Comparison of ENCODE assay signal across 10 cellular contexts in genomic region chr3:38627956-38628355, GRCh38. TPM values are rescaled to one million over a fixed set of nuclear protein-coding genes. Genes with fewer than 3 reads are reported as not detected.
DNase-seq lines count a peak whose midpoint lies in the region; TF ChIP-seq lines count a peak whose summit lies in the region.
"Had no signal": no experiment of that assay in that cellular context is flagged by ENCODE, and none has a peak within 500 bp of the region (broad histone marks: within the 10 kb centered on the region; RNA-seq: fewer than 3 reads in every experiment).

No MANE protein-coding gene starts in this region.

- in situ Hi-C loops in HAP-1 (cut with MboI; ENCODE audit: low sequenced_read_pairs): no loop called here

- H3K9me3 ChIP-seq in HAP-1: no peaks in the 10 kb centered on the region
- H3K9me3 ChIP-seq: gastroesophageal sphincter had no signal

- intact Hi-C loops in dorsolateral prefrontal cortex (cut with DNase I): no loop called here

- peak; percentile 28 for TF ChIP-seq CTCF in VCaP (conservative IDR thresholded peaks at IDR 0.05)
- TF ChIP-seq CTCF in dorsolateral prefrontal cortex (IDR thresholded peaks at IDR 0.05 in 54 of 56, conservative IDR thresholded peaks at IDR 0.05 in 2 of 56; ENCODE audit: low read depth in 1 of 56, partially characterized antibody in 56 of 56): no peak

- no peak overlapping the region for H3K4me3 ChIP-seq in HAP-1
- no peak overlapping the region for H3K4me3 ChIP-seq in dorsolateral prefrontal cortex
- H3K4me3 ChIP-seq: gastroesophageal sphincter had no signal

- no peaks in the 10 kb centered on the region for H3K4me1 ChIP-seq in HAP-1
- H3K4me1 ChIP-seq: gastroesophageal sphincter had no signal

- H3K27ac ChIP-seq in VCaP (no peak overlapping the region), dorsolateral prefrontal cortex (no peak overlapping the region)
- H3K27ac ChIP-seq: gastroesophageal sphincter had no signal

- no peaks in the 10 kb centered on the region for H3K36me3 ChIP-seq in HAP-1 (replicated peaks)
- H3K36me3 ChIP-seq: gastroesophageal sphincter had no signal

- peak; percentile 26 for DNase-seq in NCI-H146 (lab: John Stamatoyannopoulos, UW)
- DNase-seq in NCI-H146 treated with DMSO at 0.1 percent for 48 hours (lab: John Stamatoyannopoulos, UW; ENCODE audit: unreplicated experiment): no peak
- peak; percentile 11 to 66 for DNase-seq in HAP-1 (ENCODE audit: low spot score in 2 of 2)
- DNase-seq in iPS-NIHi7 (ENCODE audit: extremely low spot score): peak; percentile 87
- DNase-seq in activated effector memory CD4-positive, alpha-beta T cell treated with anti-CD3 and anti-CD28 coated beads, Interleukin-2, amount 50 U/mL, for 16 hours: no peak
- no peak for DNase-seq in mesenteric fat pad (ENCODE audit: low spot score)
- DNase-seq in dorsolateral prefrontal cortex: no peak
- DNase-seq: T1000 had no signal

- no peaks in the 10 kb centered on the region for H3K27me3 ChIP-seq in HAP-1 (ENCODE audit: low read depth)
- peaks cover 0 to 3% (median 0%) of the 10 kb centered on the region in 45 donors for H3K27me3 ChIP-seq in dorsolateral prefrontal cortex

RNA-seq across cellular contexts. Expression of gene SCN5A, which starts 21.5 kb away (rescaled TPM):
- total RNA-seq in mesenteric fat pad (0.58 TPM), dorsolateral prefrontal cortex (1 to 10 TPM in 99 of 120 experiments, under 1 TPM in 21; 0.21 to 6.8 (median 1.8) TPM)

Comparison
In these comparisons a context has a peak if more than half of its experiments do, and no peak if none do; other contexts are left out.
1. DNase-seq: peak in NCI-H146 (single experiment), HAP-1 (2 of 2) and iPS-NIHi7 (single experiment); none in NCI-H146 treated with DMSO at 0.1 percent for 48 hours (single experiment), activated effector memory CD4-positive, alpha-beta T cell treated with anti-CD3 and anti-CD28 coated beads, Interleukin-2, amount 50 U/mL, for 16 hours (single experiment), mesenteric fat pad (single experiment) and dorsolateral prefrontal cortex (0 of 10).